Comparison of ENCODE assay signal across 8 cellular contexts in genomic region chr1:204495078-204495753, GRCh38. TPM values are rescaled to one million over a fixed set of nuclear protein-coding genes. Genes with fewer than 3 reads are reported as not detected.
DNase-seq lines count a peak whose midpoint lies in the region; ATAC-seq, FAIRE-seq and TF ChIP-seq lines count a peak whose summit lies in the region.

No MANE protein-coding gene starts in this region.

- no peaks in the 10 kb centered on the region for H3K36me3 ChIP-seq in Peyer's patch
- no peaks in the 10 kb centered on the region for H3K36me3 ChIP-seq in psoas muscle (ENCODE audit: insufficient read depth in 1 of 2, low read depth in 1 of 2)

- peak; percentile 34 for ATAC-seq in HG02798 (IDR thresholded peaks at IDR 0.05; ENCODE audit: poor library complexity, unreplicated experiment)
- no peak for ATAC-seq in psoas muscle

- H3K9me3 ChIP-seq in Peyer's patch (no peaks in the 10 kb centered on the region), psoas muscle (no peaks in the 10 kb centered on the region)

- H3K27me3 ChIP-seq in Peyer's patch (no peaks in the 10 kb centered on the region), psoas muscle (ENCODE audit: insufficient read depth in 3 of 3, low read length in 2 of 3) (no peaks in the 10 kb centered on the region)

- no peak for TF ChIP-seq CTCF in Peyer's patch (IDR thresholded peaks at IDR 0.05)
- TF ChIP-seq CTCF in psoas muscle (IDR thresholded peaks at IDR 0.05), result no peak

- H3K27ac ChIP-seq in Peyer's patch (peak overlapping the region; percentile 89 to 97 (median 94)), epithelial cell of prostate (peak overlapping the region; percentile 57), psoas muscle (peak overlapping the region; percentile 79)

- no peak for FAIRE-seq in GM12891 (lab: Jason Lieb, UNC)

- intact Hi-C loops in psoas muscle (cut with DNase I), result loop anchor here in 1 of 2 donors (2.0 kb wide), 1 partner anchor 48 kb away; no protein-coding TSS in a partner anchor

- H3K4me1 ChIP-seq in Peyer's patch, result peaks cover 4 to 23% (median 7%) of the 10 kb centered on the region in 4 donors
- H3K4me1 ChIP-seq in psoas muscle, result peaks cover 20% of the 10 kb centered on the region

- TF ChIP-seq POLR2A in Peyer's patch (IDR thresholded peaks at IDR 0.05) (no peak), GM12891 (IDR thresholded peaks at IDR 0.05; ENCODE audit: low read depth, low read length) (no peak)

- 16 to 26% (median 22%) methylated on average over 17 of the region's 17 CpGs for WGBS in psoas muscle, 3 donors

- H3K4me3 ChIP-seq in Peyer's patch (peak overlapping the region; percentile 60 to 87 (median 73)), psoas muscle (peak overlapping the region; percentile 87)

- DNase-seq in NCI-H2171 treated with DMSO at 0.1 percent for 48 hours (lab: John Stamatoyannopoulos, UW) (peak; percentile 43), NCI-H2171 (lab: John Stamatoyannopoulos, UW) (no peak), Peyer's patch (no peak), epithelial cell of prostate (ENCODE audit: low read depth, low spot score) (no peak), psoas muscle (no peak), HUDEP-2 (lab: John Stamatoyannopoulos, UW; ENCODE audit: unreplicated experiment in 76 of 76) (no peak), GM12891 (ENCODE audit: insufficient read length, low spot score) (no peak)

TF ChIP-seq in GM12891, 5 proteins besides CTCF, POLR2A, EP300 and RAD21:
- TF ChIP-seq SPI1 (IDR thresholded peaks at IDR 0.05; ENCODE audit: low read depth, low read length) (no peak), TAF1 (IDR thresholded peaks at IDR 0.05; ENCODE audit: low read depth, low read length) (no peak), POU2F2 (IDR thresholded peaks at IDR 0.05; ENCODE audit: low read depth, low read length) (no peak), PAX5 (IDR thresholded peaks at IDR 0.05; ENCODE audit: insufficient read depth, low read length, severe bottlenecking) (no peak), POLR2AphosphoS5 (IDR thresholded peaks at IDR 0.05; ENCODE audit: low read depth, low read length) (no peak)

RNA-seq across cellular contexts. Expression of gene PIK3C2B, which starts 0.6 kb away (rescaled TPM):
- total RNA-seq in Peyer's patch (100 to 1,000 TPM in 3 of 4 donors, 10 to 100 TPM in 1; 68.5 to 162 (median 134) TPM), psoas muscle (10 to 100 TPM in 3 of 4 donors, 1 to 10 TPM in 1; 8.2 to 20.9 (median 13.9) TPM)
- 1 to 10 TPM; 1.9 to 3.9 (median 1.9) TPM for polyA plus RNA-seq in psoas muscle
- 6.4 TPM for polyA plus RNA-seq in GM12891 (2012; ENCODE audit: low read depth, missing spikeins)

RNA-seq across cellular contexts. Expression of gene MDM4, which starts 21.0 kb away (rescaled TPM):
- 100 to 1,000 TPM in 3 of 4 donors, 10 to 100 TPM in 1; 83.0 to 227 (median 125) TPM for total RNA-seq in Peyer's patch
- total RNA-seq in psoas muscle, result 10 to 100 TPM; 33.4 to 67.0 (median 41.1) TPM
- 1 to 10 TPM; 5.0 to 8.3 (median 6.5) TPM for polyA plus RNA-seq in psoas muscle
- 7.0 TPM for polyA plus RNA-seq in GM12891 (2012; ENCODE audit: low read depth, missing spikeins)
